In genomic region chr15:40104296-40104864, GRCh38 we compare ENCODE assay signal across 9 cellular contexts. TPM values are rescaled to one million over a fixed set of nuclear protein-coding genes. Genes with fewer than 3 reads are reported as not detected.
DNase-seq lines count a peak whose midpoint lies in the region; ATAC-seq and TF ChIP-seq lines count a peak whose summit lies in the region.
"Had no signal": no experiment of that assay in that cellular context is flagged by ENCODE, and none has a peak within 500 bp of the region (broad histone marks: within the 10 kb centered on the region; RNA-seq: fewer than 3 reads in every experiment).

No MANE protein-coding gene starts in this region.

- H3K4me1 Mint-ChIP-seq in stimulated activated naive CD8-positive, alpha-beta T cell treated with anti-CD3 and anti-CD28 coated beads, Interleukin-15, amount 100 ng/mL, for 72 hours = peaks cover 88% of the 10 kb centered on the region

- intact Hi-C loops in Panc1 (cut with micrococcal nuclease; ENCODE audit: unreplicated experiment) = loop anchor here (2.0 kb wide), 1 partner anchor 60 kb away; no protein-coding TSS in a partner anchor

- H3K27ac ChIP-seq in Panc1 (ENCODE audit: low read length) = peak overlapping the region; percentile 73; the same call in 1 of the 2 replicates
- H3K27ac ChIP-seq in gastroesophageal sphincter = peak overlapping the region in 3 of 4 donors; percentile 91 to 93 (median 91)
- H3K27ac ChIP-seq: foreskin keratinocyte had no signal

- TF ChIP-seq POLR2A in gastroesophageal sphincter (IDR thresholded peaks at IDR 0.05) = no peak

- H3K4me1 ChIP-seq in Panc1 (ENCODE audit: control insufficient read depth, insufficient read depth, low read length) (peaks cover 46% of the 10 kb centered on the region), gastroesophageal sphincter (peaks cover 20 to 94% (median 80%) of the 10 kb centered on the region in 3 donors)

- TF ChIP-seq EP300 in gastroesophageal sphincter (IDR thresholded peaks at IDR 0.05) = no peak

- ATAC-seq in Panc1 = no peak
- no peak for ATAC-seq in gastroesophageal sphincter
- no peak for ATAC-seq in stimulated activated naive CD8-positive, alpha-beta T cell treated with anti-CD3 and anti-CD28 coated beads, Interleukin-15, amount 100 ng/mL, for 72 hours
- ATAC-seq in GM18858 (IDR thresholded peaks at IDR 0.05; ENCODE audit: unreplicated experiment) = no peak

- H3K4me3 Mint-ChIP-seq in stimulated activated naive CD8-positive, alpha-beta T cell treated with anti-CD3 and anti-CD28 coated beads, Interleukin-15, amount 100 ng/mL, for 72 hours = peak overlapping the region; percentile 69 to 77

- TF ChIP-seq CTCF in Panc1 (IDR thresholded peaks at IDR 0.05) (no peak), gastroesophageal sphincter (IDR thresholded peaks at IDR 0.05) (no peak)

- BruUV-seq in Panc1 (replicated peaks; lab: Mats Ljungman, UMichigan) = no TSS peak

- POLR2A ChIA-PET in Panc1 (lab: Charles Lee) = interaction anchor here (0.5 to 1.0 kb wide), 2 partner anchors 16 to 65 kb away, joined by 3 to 12 read pairs; no protein-coding TSS in a partner anchor

- no peaks in the 10 kb centered on the region for H3K9me3 ChIP-seq in Panc1 (ENCODE audit: control insufficient read depth, insufficient read depth, low read depth, low read length)
- H3K9me3 ChIP-seq in gastroesophageal sphincter = no peaks in the 10 kb centered on the region

- peaks cover 4% of the 10 kb centered on the region for H3K27me3 Mint-ChIP-seq in stimulated activated naive CD8-positive, alpha-beta T cell treated with anti-CD3 and anti-CD28 coated beads, Interleukin-15, amount 100 ng/mL, for 72 hours

- H3K27ac Mint-ChIP-seq in stimulated activated naive CD8-positive, alpha-beta T cell treated with anti-CD3 and anti-CD28 coated beads, Interleukin-15, amount 100 ng/mL, for 72 hours = no peak overlapping the region

- peak; percentile 27 for DNase-seq in NCI-H748 (lab: John Stamatoyannopoulos, UW; ENCODE audit: unreplicated experiment)
- no peak for DNase-seq in NCI-H748 treated with DMSO at 0.1 percent for 48 hours (lab: John Stamatoyannopoulos, UW)
- no peak for DNase-seq in Panc1 (ENCODE audit: low read depth, low spot score)
- no peak for DNase-seq in stimulated activated naive CD8-positive, alpha-beta T cell treated with anti-CD3 and anti-CD28 coated beads, Interleukin-15, amount 100 ng/mL, for 72 hours
- no peak for DNase-seq in activated CD4-positive, CD25-positive, alpha-beta regulatory T cell (lab: John Stamatoyannopoulos, UW)
- no peak for DNase-seq in iPS-NIHi11 (ENCODE audit: low spot score)

- no peaks in the 10 kb centered on the region for H3K9me3 Mint-ChIP-seq in stimulated activated naive CD8-positive, alpha-beta T cell treated with anti-CD3 and anti-CD28 coated beads, Interleukin-15, amount 100 ng/mL, for 72 hours

- in situ Hi-C loops in Panc1 (cut with HindIII; ENCODE audit: low pct_unique_long_range_greater_than_20kb, low sequenced_read_pairs) = no loop called here

- CTCF ChIA-PET in Panc1 (lab: Charles Lee) = interaction anchor here (0.6 to 1.7 kb wide), 6 partner anchors 34 to 100 kb away, joined by 3 to 7 read pairs (median 4); partner anchors contain the start of gene BUB1B

- H3K36me3 ChIP-seq in Panc1 (ENCODE audit: control insufficient read depth, insufficient read depth, low read length) = no peaks in the 10 kb centered on the region
- H3K36me3 ChIP-seq in gastroesophageal sphincter = peaks cover 0 to 5% of the 10 kb centered on the region in 2 donors

- H3K4me3 ChIP-seq in Panc1 (ENCODE audit: low read depth in 2 of 2, low read length in 2 of 2) = no peak overlapping the region
- H3K4me3 ChIP-seq in gastroesophageal sphincter = peak overlapping the region in 1 of 2 donors; percentile 10

- H3K27me3 ChIP-seq in Panc1 (ENCODE audit: control insufficient read depth, insufficient read depth, low read length) = no peaks in the 10 kb centered on the region
- H3K27me3 ChIP-seq in gastroesophageal sphincter = no peaks in the 10 kb centered on the region
- H3K27me3 ChIP-seq: foreskin keratinocyte had no signal

- WGBS in gastroesophageal sphincter (ENCODE audit: low coverage in 1 of 2), 2 donors = 38 to 39% methylated on average over 5 to 6 of the region's 8 CpGs

RNA-seq across cellular contexts. Expression of gene BMF, which starts 4.3 kb away (rescaled TPM):
- 7.8 TPM for total RNA-seq in Panc1 (2021; ENCODE audit: unreplicated experiment)
- 9.4 TPM for polyA plus RNA-seq in Panc1 (2012; ENCODE audit: insufficient read length)
- 1 to 10 TPM; 4.7 to 7.5 (median 6.0) TPM for total RNA-seq in gastroesophageal sphincter

RNA-seq across cellular contexts. Expression of gene BUB1B, which starts 56.5 kb away (rescaled TPM):
- total RNA-seq in Panc1 (2021; ENCODE audit: unreplicated experiment) = 67.8 TPM
- 22.3 TPM for polyA plus RNA-seq in Panc1 (2012; ENCODE audit: insufficient read length)
- total RNA-seq in gastroesophageal sphincter = 1 to 10 TPM in 2 of 4 donors, under 1 TPM in 2; 0.13 to 2.4 (median 0.95) TPM

Comparison
In these comparisons a context has a peak if more than half of its experiments do, and no peak if none do; other contexts are left out.
1. RNA of gene BUB1B, which starts 56.5 kb away (total RNA-seq): 67.8 TPM in Panc1 (single experiment); 0.13 to 2.4 TPM in gastroesophageal sphincter; every median in the first group is over 10 times any median in the second.